21 cellular contexts compared by ENCODE assay signal in the genomic region with DNA sequence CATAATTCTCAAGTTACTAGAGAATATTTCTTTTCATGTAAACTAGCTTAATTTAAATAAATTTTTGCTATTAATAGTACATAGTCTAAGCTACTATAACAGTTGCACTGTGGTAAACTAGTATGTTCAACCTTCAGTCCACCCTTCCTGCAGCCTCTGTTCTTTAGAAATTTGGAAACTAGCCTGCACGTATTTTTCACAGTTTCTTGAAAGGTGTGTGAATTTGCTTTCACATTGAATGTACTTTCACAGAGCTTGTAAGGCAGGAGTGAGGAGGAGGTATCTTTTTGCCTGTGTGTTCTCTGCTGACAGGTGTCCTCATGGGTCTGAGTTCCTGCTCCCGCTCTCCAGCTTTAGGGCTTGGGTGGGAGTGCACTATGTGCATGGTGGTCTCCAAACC.
DNase-seq lines count a peak whose midpoint lies in the region; ATAC-seq and TF ChIP-seq lines count a peak whose summit lies in the region.
"Had no signal": no experiment of that assay in that cellular context is flagged by ENCODE, and none has a peak within 500 bp of the region (broad histone marks: within the 10 kb centered on the region; RNA-seq: fewer than 3 reads in every experiment).

No MANE protein-coding gene starts in this region.

- CTCF ChIA-PET in CD4-positive, alpha-beta T cell (lab: Charles Lee): no interaction called here

- TF ChIP-seq POLR2A in suprapubic skin (IDR thresholded peaks at IDR 0.05): no peak

- TF ChIP-seq CTCF in CD4-positive, alpha-beta T cell (IDR thresholded peaks at IDR 0.05): no peak
- no peak for TF ChIP-seq CTCF in suprapubic skin (IDR thresholded peaks at IDR 0.05)

- no peak overlapping the region for H3K4me3 Mint-ChIP-seq in CD4-positive, alpha-beta T cell
- H3K4me3 Mint-ChIP-seq: activated CD4-positive, alpha-beta T cell treated with anti-CD3 and anti-CD28 coated beads, Interleukin-2, amount 10 ng/mL, durations not matched to agents 7 days and 5 days; activated T-cell treated with anti-CD3 and anti-CD28 coated beads, Interleukin-2, amount 50 U/mL, for 4 hours had no signal

- no peak overlapping the region for H3K27ac Mint-ChIP-seq in CD4-positive, alpha-beta T cell
- H3K27ac Mint-ChIP-seq: activated CD4-positive, alpha-beta T cell treated with anti-CD3 and anti-CD28 coated beads, Interleukin-2, amount 10 ng/mL, durations not matched to agents 7 days and 5 days had no signal

- no peak for DNase-seq in CD4-positive, alpha-beta T cell
- DNase-seq in ecto neural progenitor cell (ENCODE audit: low spot score): no peak
- no peak for DNase-seq in suprapubic skin (ENCODE audit: low spot score in 2 of 2)
- no peak for DNase-seq in AG08396 (ENCODE audit: low spot score)
- DNase-seq: activated CD4-positive, alpha-beta T cell treated with anti-CD3 and anti-CD28 coated beads, Interleukin-2, amount 10 ng/mL, durations not matched to agents 7 days and 5 days; activated T-cell treated with anti-CD3 and anti-CD28 coated beads, Interleukin-2, amount 50 U/mL, for 4 hours; Caco-2; caudate nucleus; GF-D8; KBM-7; left ventricle myocardium superior; NCI-H510A; stimulated activated naive CD4-positive, alpha-beta T cell; upper lobe of right lung had no signal

- H3K4me1 Mint-ChIP-seq in CD4-positive, alpha-beta T cell (ENCODE audit: low read depth): peaks cover 13% of the 10 kb centered on the region

- POLR2A ChIA-PET in CD4-positive, alpha-beta T cell (lab: Charles Lee): no interaction called here

- H3K27me3 ChIP-seq in CD4-positive, alpha-beta T cell (ENCODE audit: control insufficient read depth, insufficient read depth, low read length): no peaks in the 10 kb centered on the region
- H3K27me3 ChIP-seq in suprapubic skin: no peaks in the 10 kb centered on the region
- H3K27me3 ChIP-seq: gastroesophageal sphincter, upper lobe of right lung had no signal

- no peaks in the 10 kb centered on the region for H3K27me3 Mint-ChIP-seq in CD4-positive, alpha-beta T cell
- H3K27me3 Mint-ChIP-seq: activated CD4-positive, alpha-beta T cell treated with anti-CD3 and anti-CD28 coated beads, Interleukin-2, amount 10 ng/mL, durations not matched to agents 7 days and 5 days had no signal

- H3K4me3 ChIP-seq in suprapubic skin: no peak overlapping the region
- H3K4me3 ChIP-seq: gastroesophageal sphincter, skin epidermis, upper lobe of right lung had no signal

- no peaks in the 10 kb centered on the region for H3K4me1 ChIP-seq in suprapubic skin
- H3K4me1 ChIP-seq: Caco-2 had no signal

- H3K9me3 Mint-ChIP-seq in CD4-positive, alpha-beta T cell: no peaks in the 10 kb centered on the region
- H3K9me3 Mint-ChIP-seq: activated CD4-positive, alpha-beta T cell treated with anti-CD3 and anti-CD28 coated beads, Interleukin-2, amount 10 ng/mL, durations not matched to agents 7 days and 5 days; activated T-cell treated with anti-CD3 and anti-CD28 coated beads, Interleukin-2, amount 50 U/mL, for 4 hours had no signal

- no peaks in the 10 kb centered on the region for H3K9me3 ChIP-seq in CD4-positive, alpha-beta T cell (ENCODE audit: control insufficient read depth, low read length)
- no peaks in the 10 kb centered on the region for H3K9me3 ChIP-seq in suprapubic skin
- H3K9me3 ChIP-seq: Caco-2, gastroesophageal sphincter, upper lobe of right lung had no signal

- peak; percentile 55 for ATAC-seq in GM18499 (IDR thresholded peaks at IDR 0.05; ENCODE audit: insufficient read depth, unreplicated experiment)
- peak; percentile 69 for ATAC-seq in GM19455 (IDR thresholded peaks at IDR 0.05; ENCODE audit: unreplicated experiment)
- ATAC-seq in HG02642 (IDR thresholded peaks at IDR 0.05; ENCODE audit: poor library complexity, unreplicated experiment): peak; percentile 58
- ATAC-seq in HG03469 (IDR thresholded peaks at IDR 0.05; ENCODE audit: unreplicated experiment): peak; percentile 63
- ATAC-seq in CD4-positive, alpha-beta T cell (ENCODE audit: poor library complexity): no peak
- ATAC-seq: gastroesophageal sphincter, left ventricle myocardium superior, upper lobe of right lung had no signal

- H3K36me3 Mint-ChIP-seq in CD4-positive, alpha-beta T cell (ENCODE audit: low read depth): peaks cover 59% of the 10 kb centered on the region

- WGBS in suprapubic skin: 98% methylated on average over 2 of the region's 2 CpGs

- no peak for TF ChIP-seq EP300 in suprapubic skin (IDR thresholded peaks at IDR 0.05)

- H3K27ac ChIP-seq in CD4-positive, alpha-beta T cell (ENCODE audit: low read depth, low read length): no peak overlapping the region
- no peak overlapping the region for H3K27ac ChIP-seq in suprapubic skin
- H3K27ac ChIP-seq: gastroesophageal sphincter, HL-60, skin epidermis, upper lobe of right lung had no signal

- intact Hi-C loops in CD4-positive, alpha-beta T cell (cut with DNase I, micrococcal nuclease): no loop called here

- peaks cover 15% of the 10 kb centered on the region for H3K36me3 ChIP-seq in suprapubic skin
- H3K36me3 ChIP-seq: upper lobe of right lung had no signal
